Comparison of ENCODE assay signal across 11 cellular contexts in the genomic region with DNA sequence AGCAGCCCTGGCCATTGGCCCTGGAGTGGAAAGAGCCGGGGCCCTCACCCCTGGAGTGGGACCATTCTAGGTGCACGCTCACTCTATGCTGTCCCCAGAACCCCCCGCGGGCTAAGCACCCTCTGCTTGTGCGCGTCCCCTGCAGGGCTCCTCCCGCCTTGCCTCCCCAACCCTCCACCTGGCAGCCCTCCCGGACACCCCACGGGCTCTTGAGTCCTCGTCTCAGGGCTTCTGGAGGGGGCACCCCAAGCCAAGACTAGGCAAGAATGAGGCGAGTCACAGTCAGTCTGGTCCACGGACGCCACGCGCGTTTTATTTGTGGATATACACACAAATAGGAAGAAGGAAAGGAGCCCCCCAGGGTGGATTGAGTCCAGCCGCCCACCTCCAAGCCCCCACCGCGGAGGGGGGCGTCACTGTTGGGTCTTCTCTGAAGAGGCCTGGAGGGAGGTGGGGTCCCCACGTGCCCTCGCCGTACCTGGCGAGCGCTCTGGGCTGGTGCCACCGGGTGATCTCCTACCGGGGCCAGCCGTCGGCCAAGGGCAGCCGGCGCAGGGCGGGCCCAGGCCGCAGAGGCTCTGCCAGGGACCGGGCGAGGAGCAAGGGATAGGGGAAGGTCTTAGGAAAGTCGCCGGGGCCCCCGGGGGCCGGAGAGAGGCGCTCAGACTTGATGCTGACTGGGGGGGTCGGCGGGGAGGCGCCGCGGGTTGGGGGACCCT. TPM values are rescaled to one million over a fixed set of nuclear protein-coding genes. Genes with fewer than 3 reads are reported as not detected.
A peak's percentile ranks its signal among the peaks of the same experiment; 100 is the strongest.
DNase-seq lines count a peak whose midpoint lies in the region; ATAC-seq and TF ChIP-seq lines count a peak whose summit lies in the region.
"Had no signal": no experiment of that assay in that cellular context is flagged by ENCODE, and none has a peak within 500 bp of the region (broad histone marks: within the 10 kb centered on the region; RNA-seq: fewer than 3 reads in every experiment).

No MANE protein-coding gene starts in this region.

- H3K4me1 Mint-ChIP-seq in stimulated activated naive CD8-positive, alpha-beta T cell treated with anti-CD3 and anti-CD28 coated beads, Interleukin-15, amount 100 ng/mL, for 72 hours = peaks cover 8% of the 10 kb centered on the region
- no peaks in the 10 kb centered on the region for H3K4me1 Mint-ChIP-seq in osteocyte (ENCODE audit: unreplicated experiment)
- H3K4me1 Mint-ChIP-seq: neural crest cell had no signal

- no peaks in the 10 kb centered on the region for H3K36me3 Mint-ChIP-seq in osteocyte (ENCODE audit: unreplicated experiment)

- ATAC-seq in stimulated activated naive CD8-positive, alpha-beta T cell treated with anti-CD3 and anti-CD28 coated beads, Interleukin-15, amount 100 ng/mL, for 72 hours = peak; percentile 55
- ATAC-seq in stimulated activated naive CD8-positive, alpha-beta T cell treated with anti-CD3 and anti-CD28 coated beads, Interleukin-15, Interleukin-2, amounts not matched to agents 100 U/mL and 50 U/mL, for 24 hours = no peak
- ATAC-seq in GM19467 (IDR thresholded peaks at IDR 0.05; ENCODE audit: unreplicated experiment) (no peak), HG03565 (IDR thresholded peaks at IDR 0.05; ENCODE audit: unreplicated experiment) (no peak), GM18870 (IDR thresholded peaks at IDR 0.05; ENCODE audit: unreplicated experiment) (no peak)

- no peaks in the 10 kb centered on the region for H3K9me3 Mint-ChIP-seq in stimulated activated naive CD8-positive, alpha-beta T cell treated with anti-CD3 and anti-CD28 coated beads, Interleukin-15, amount 100 ng/mL, for 72 hours
- no peaks in the 10 kb centered on the region for H3K9me3 Mint-ChIP-seq in osteocyte (ENCODE audit: unreplicated experiment)
- H3K9me3 Mint-ChIP-seq: IgD-negative memory B cell, neural crest cell had no signal

- H3K27ac ChIP-seq in esophagus muscularis mucosa (replicated peaks in 1 of 4) = no peak overlapping the region
- H3K27ac ChIP-seq: transverse colon had no signal

- intact Hi-C loops in esophagus muscularis mucosa (cut with DNase I) = no loop called here

- DNase-seq in stimulated activated naive CD8-positive, alpha-beta T cell treated with anti-CD3 and anti-CD28 coated beads, Interleukin-15, amount 100 ng/mL, for 72 hours = no peak
- DNase-seq in stimulated activated naive CD8-positive, alpha-beta T cell treated with anti-CD3 and anti-CD28 coated beads, Interleukin-15, Interleukin-2, amounts not matched to agents 100 U/mL and 50 U/mL, for 24 hours = no peak
- no peak for DNase-seq in esophagus muscularis mucosa (ENCODE audit: extremely low spot score)
- no peak for DNase-seq in osteocyte (ENCODE audit: extremely low spot score, unreplicated experiment)
- DNase-seq in dedifferentiated amniotic fluid mesenchymal stem cell (ENCODE audit: extremely low spot score) = no peak

- H3K36me3 ChIP-seq in esophagus muscularis mucosa = peaks cover 7 to 36% (median 23%) of the 10 kb centered on the region in 4 donors

- no peaks in the 10 kb centered on the region for H3K27me3 ChIP-seq in esophagus muscularis mucosa
- H3K27me3 ChIP-seq: transverse colon had no signal

- no peaks in the 10 kb centered on the region for H3K9me3 ChIP-seq in esophagus muscularis mucosa
- H3K9me3 ChIP-seq: transverse colon had no signal

- H3K4me3 ChIP-seq in esophagus muscularis mucosa = peak overlapping the region in 3 of 4 donors; percentile 6 to 42 (median 32)
- H3K4me3 ChIP-seq: transverse colon had no signal

- no peak for TF ChIP-seq EP300 in esophagus muscularis mucosa (IDR thresholded peaks at IDR 0.05)

- no peaks in the 10 kb centered on the region for H3K27me3 Mint-ChIP-seq in stimulated activated naive CD8-positive, alpha-beta T cell treated with anti-CD3 and anti-CD28 coated beads, Interleukin-15, amount 100 ng/mL, for 72 hours
- peaks cover 3% of the 10 kb centered on the region for H3K27me3 Mint-ChIP-seq in osteocyte (ENCODE audit: unreplicated experiment)

- WGBS in esophagus muscularis mucosa = 49% methylated on average over 24 of the region's 45 CpGs

- H3K4me3 Mint-ChIP-seq in stimulated activated naive CD8-positive, alpha-beta T cell treated with anti-CD3 and anti-CD28 coated beads, Interleukin-15, amount 100 ng/mL, for 72 hours = no peak overlapping the region
- no peak overlapping the region for H3K4me3 Mint-ChIP-seq in osteocyte (ENCODE audit: unreplicated experiment)
- H3K4me3 Mint-ChIP-seq: IgD-negative memory B cell, neural crest cell had no signal

- peak overlapping the region; percentile 84 to 90 for H3K27ac Mint-ChIP-seq in stimulated activated naive CD8-positive, alpha-beta T cell treated with anti-CD3 and anti-CD28 coated beads, Interleukin-15, amount 100 ng/mL, for 72 hours
- H3K27ac Mint-ChIP-seq in osteocyte (ENCODE audit: unreplicated experiment) = peak overlapping the region; percentile 18
- H3K27ac Mint-ChIP-seq: IgD-negative memory B cell had no signal

- H3K4me1 ChIP-seq in esophagus muscularis mucosa = peaks cover 4 to 11% (median 8%) of the 10 kb centered on the region in 4 donors

- no peak for TF ChIP-seq POLR2A in esophagus muscularis mucosa (IDR thresholded peaks at IDR 0.05; ENCODE audit: low read depth)

- TF ChIP-seq CTCF in esophagus muscularis mucosa (IDR thresholded peaks at IDR 0.05) (no peak), osteocyte (IDR thresholded peaks at IDR 0.05) (no peak)

RNA-seq across cellular contexts. Expression of a gene that starts 7.2 kb away (rescaled TPM):
- total RNA-seq in esophagus muscularis mucosa = 10 to 100 TPM; 12.0 to 26.8 (median 16.9) TPM
- total RNA-seq in osteocyte = 34.3 and 37.5 TPM in 2 replicates

RNA-seq across cellular contexts. Expression of a gene that starts 24.6 kb away (rescaled TPM):
- not detected for total RNA-seq in esophagus muscularis mucosa
- total RNA-seq in osteocyte = 1.2 and 1.6 TPM in 2 replicates

RNA-seq across cellular contexts. Expression of a gene that starts 46.5 kb away (rescaled TPM):
- 10 to 100 TPM; 10.8 to 16.1 (median 12.5) TPM for total RNA-seq in esophagus muscularis mucosa
- total RNA-seq in osteocyte = 23.7 and 24.4 TPM in 2 replicates

RNA-seq across cellular contexts. Expression of a gene that starts 46.6 kb away (rescaled TPM):
- total RNA-seq in esophagus muscularis mucosa (10 to 100 TPM; 34.8 to 49.2 (median 38.2) TPM), osteocyte (74.8 and 75.3 TPM in 2 replicates)

RNA-seq across cellular contexts. Expression of a gene that starts 57.8 kb away (rescaled TPM):
- 10 to 100 TPM in 3 of 4 donors, 1 to 10 TPM in 1; 10.0 to 18.0 (median 16.5) TPM for total RNA-seq in esophagus muscularis mucosa
- total RNA-seq in osteocyte = 11.6 and 11.7 TPM in 2 replicates
